11 cellular contexts compared by ENCODE assay signal in genomic region chr15:99385865-99386264, GRCh38.
A peak's percentile ranks its signal among the peaks of the same experiment; 100 is the strongest.
DNase-seq lines count a peak whose midpoint lies in the region; ATAC-seq and TF ChIP-seq lines count a peak whose summit lies in the region.
"Had no signal": no experiment of that assay in that cellular context is flagged by ENCODE, and none has a peak within 500 bp of the region (broad histone marks: within the 10 kb centered on the region; RNA-seq: fewer than 3 reads in every experiment).

No MANE protein-coding gene starts in this region.

- peaks cover 32% of the 10 kb centered on the region for H3K4me1 Mint-ChIP-seq in activated CD4-positive, alpha-beta T cell treated with anti-CD3 and anti-CD28 coated beads, Interleukin-2, amount 10 ng/mL, durations not matched to agents 7 days and 5 days

- no peak overlapping the region for H3K4me3 Mint-ChIP-seq in activated CD4-positive, alpha-beta T cell treated with anti-CD3 and anti-CD28 coated beads, Interleukin-2, amount 10 ng/mL, durations not matched to agents 7 days and 5 days

- no peaks in the 10 kb centered on the region for H3K27me3 Mint-ChIP-seq in activated CD4-positive, alpha-beta T cell treated with anti-CD3 and anti-CD28 coated beads, Interleukin-2, amount 10 ng/mL, durations not matched to agents 7 days and 5 days

- H3K9me3 Mint-ChIP-seq in activated CD4-positive, alpha-beta T cell treated with anti-CD3 and anti-CD28 coated beads, Interleukin-2, amount 10 ng/mL, durations not matched to agents 7 days and 5 days: peaks cover 3% of the 10 kb centered on the region

- peak; percentile 12 for DNase-seq in activated CD4-positive, alpha-beta T cell treated with anti-CD3 and anti-CD28 coated beads, Interleukin-2, amount 10 ng/mL, durations not matched to agents 7 days and 5 days
- DNase-seq in activated CD4-positive, alpha-beta T cell treated with anti-CD3 and anti-CD28 coated beads for 4 hours: no peak
- DNase-seq in body of pancreas: peak in 3 of 4 donors; percentile 33 to 60 (median 35)
- DNase-seq in left kidney (ENCODE audit: low read depth, low spot score): peak; percentile 13
- peak in 1 of 2 donors; percentile 70 for DNase-seq in upper lobe of left lung
- no peak for DNase-seq in T1000 (lab: John Stamatoyannopoulos, UW)
- no peak for DNase-seq in DMS79 (lab: John Stamatoyannopoulos, UW)
- DNase-seq: esophagus squamous epithelium, NCI-H1092 treated with DMSO at 0.1 percent for 48 hours had no signal

- H3K9me3 ChIP-seq in body of pancreas: no peaks in the 10 kb centered on the region
- H3K9me3 ChIP-seq in upper lobe of left lung: no peaks in the 10 kb centered on the region
- H3K9me3 ChIP-seq: esophagus squamous epithelium, SJSA1 had no signal

- ATAC-seq in body of pancreas (no peak), upper lobe of left lung (ENCODE audit: low FRiP score in 2 of 2) (peak; percentile 63 to 82), HG02588 (IDR thresholded peaks at IDR 0.05; ENCODE audit: unreplicated experiment) (no peak)

- TF ChIP-seq POLR2A in body of pancreas (IDR thresholded peaks at IDR 0.05) (no peak), upper lobe of left lung (IDR thresholded peaks at IDR 0.05) (no peak)

- peak overlapping the region; percentile 34 for H3K27ac Mint-ChIP-seq in activated CD4-positive, alpha-beta T cell treated with anti-CD3 and anti-CD28 coated beads, Interleukin-2, amount 10 ng/mL, durations not matched to agents 7 days and 5 days

- TF ChIP-seq CTCF in body of pancreas (IDR thresholded peaks at IDR 0.05) (no peak), upper lobe of left lung (IDR thresholded peaks at IDR 0.05) (no peak)

- WGBS in body of pancreas, 2 donors: 38 to 40% methylated on average over 3 of the region's 3 CpGs
- whole genome bisulfite sequencing in upper lobe of left lung, 2 donors: 17 to 30% methylated on average over 3 of the region's 3 CpGs

- intact Hi-C loops in body of pancreas (cut with DNase I): no loop called here

- peaks cover 31% of the 10 kb centered on the region for H3K36me3 Mint-ChIP-seq in activated CD4-positive, alpha-beta T cell treated with anti-CD3 and anti-CD28 coated beads, Interleukin-2, amount 10 ng/mL, durations not matched to agents 7 days and 5 days (ENCODE audit: low read depth)

- H3K27me3 ChIP-seq in body of pancreas (no peaks in the 10 kb centered on the region), upper lobe of left lung (no peaks in the 10 kb centered on the region)
- H3K27me3 ChIP-seq: esophagus squamous epithelium, SJSA1 had no signal

- TF ChIP-seq EP300 in upper lobe of left lung (IDR thresholded peaks at IDR 0.05): no peak

- H3K36me3 ChIP-seq in body of pancreas (replicated peaks in 1 of 2; ENCODE audit: insufficient read depth in 1 of 2, low read depth in 2 of 2): no peaks in the 10 kb centered on the region
- H3K36me3 ChIP-seq in upper lobe of left lung: no peaks in the 10 kb centered on the region

- H3K4me1 ChIP-seq in body of pancreas (no peaks in the 10 kb centered on the region), upper lobe of left lung (peaks cover 11 to 19% (median 16%) of the 10 kb centered on the region in 4 donors)
- H3K4me1 ChIP-seq: SJSA1 had no signal

- H3K27ac ChIP-seq in body of pancreas (no peak overlapping the region), upper lobe of left lung (peak overlapping the region in 2 of 4 donors; percentile 64 to 68)
- H3K27ac ChIP-seq: SJSA1 had no signal

- POLR2A ChIA-PET in activated CD4-positive, alpha-beta T cell treated with anti-CD3 and anti-CD28 coated beads, Interleukin-2, amount 10 ng/mL, durations not matched to agents 7 days and 5 days (lab: Charles Lee): no interaction called here

- CTCF ChIA-PET in activated CD4-positive, alpha-beta T cell treated with anti-CD3 and anti-CD28 coated beads, Interleukin-2, amount 10 ng/mL, durations not matched to agents 7 days and 5 days (lab: Charles Lee): interaction anchor here (1.6 kb wide), 1 partner anchor 15 kb away, joined by 4 read pairs; no protein-coding TSS in a partner anchor

- H3K4me3 ChIP-seq in body of pancreas (no peak overlapping the region), upper lobe of left lung (no peak overlapping the region)
- H3K4me3 ChIP-seq: esophagus squamous epithelium, SJSA1 had no signal

Comparison
In these comparisons a context has a peak if more than half of its experiments do, and no peak if none do; other contexts are left out.
1. DNase-seq: peak in activated CD4-positive, alpha-beta T cell treated with anti-CD3 and anti-CD28 coated beads, Interleukin-2, amount 10 ng/mL, durations not matched to agents 7 days and 5 days (single experiment), body of pancreas (3 of 4) and left kidney (single experiment); none in activated CD4-positive, alpha-beta T cell treated with anti-CD3 and anti-CD28 coated beads for 4 hours (0 of 2), T1000 (single experiment) and DMS79 (single experiment).
2. ATAC-seq: peak in upper lobe of left lung (2 of 2); none in body of pancreas (single experiment) and HG02588 (single experiment).